ENCODE assay signal across 20 cellular contexts in the genomic region with DNA sequence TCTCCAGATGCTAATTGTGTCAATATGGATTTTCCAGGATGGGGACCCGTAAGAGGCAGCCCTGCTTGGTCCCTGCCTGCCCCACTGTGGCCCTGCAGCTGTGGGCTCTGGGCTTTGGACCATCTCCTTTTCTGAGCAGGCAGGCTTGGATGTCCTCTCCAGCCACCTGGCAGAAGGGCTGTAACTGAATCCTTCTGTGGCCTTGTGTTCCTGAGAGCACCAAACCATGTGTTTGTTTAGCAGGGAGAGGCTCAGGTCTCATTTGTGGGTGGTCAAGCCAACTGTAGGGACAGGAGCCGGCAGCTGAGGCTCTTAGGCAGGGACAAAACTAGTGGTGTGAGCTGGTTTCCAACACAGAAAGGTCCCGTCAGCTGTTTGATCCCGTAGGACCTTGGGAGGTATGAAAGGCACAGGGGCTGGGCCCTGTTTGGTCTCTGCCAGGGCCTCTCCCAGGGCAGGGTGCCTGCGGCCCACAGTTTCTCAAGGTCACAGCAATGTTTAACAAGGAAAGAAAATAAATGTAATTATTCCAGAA. TPM values are rescaled to one million over a fixed set of nuclear protein-coding genes. Genes with fewer than 3 reads are reported as not detected.
DNase-seq lines count a peak whose midpoint lies in the region; ATAC-seq, FAIRE-seq and TF ChIP-seq lines count a peak whose summit lies in the region.
"Had no signal": no experiment of that assay in that cellular context is flagged by ENCODE, and none has a peak within 500 bp of the region (broad histone marks: within the 10 kb centered on the region; RNA-seq: fewer than 3 reads in every experiment).

No MANE protein-coding gene starts in this region.

- 20 to 23% methylated on average over 5 of the region's 5 CpGs for WGBS in pancreas, 2 donors

- peak; percentile 93 to 97 (median 96) for ATAC-seq in pancreas
- no peak for ATAC-seq in HG02981 (IDR thresholded peaks at IDR 0.05; ENCODE audit: unreplicated experiment)
- ATAC-seq: A549, left lung had no signal

- no peaks in the 10 kb centered on the region for H3K9me3 ChIP-seq in pancreas
- H3K9me3 ChIP-seq: A549, left lung had no signal

- H3K4me1 ChIP-seq in pancreas = peaks cover 4 to 10% (median 8%) of the 10 kb centered on the region in 3 donors
- H3K4me1 ChIP-seq: A549, left lung, neural progenitor cell had no signal

- peak overlapping the region; percentile 13 for H3K27ac ChIP-seq in caudate nucleus (ENCODE audit: low read depth, low read length)
- peak overlapping the region; percentile 51 to 80 (median 73) for H3K27ac ChIP-seq in pancreas
- H3K27ac ChIP-seq: A549, left lung, neural progenitor cell, RWPE1 had no signal

- TF ChIP-seq CTCF in pancreas (IDR thresholded peaks at IDR 0.05) = no peak

- no peaks in the 10 kb centered on the region for H3K27me3 ChIP-seq in pancreas
- H3K27me3 ChIP-seq: neural progenitor cell had no signal

- FAIRE-seq in pancreas (lab: Jason Lieb, UNC) = no peak
- FAIRE-seq: A549 had no signal

- intact Hi-C loops in pancreas (cut with DNase I) = no loop called here

- H3K4me3 ChIP-seq in pancreas = no peak overlapping the region
- H3K4me3 ChIP-seq: A549, left lung, neural progenitor cell had no signal

- DNase-seq in COLO668 (lab: John Stamatoyannopoulos, UW; ENCODE audit: unreplicated experiment) (peak; percentile 61), NCI-H2196 (lab: John Stamatoyannopoulos, UW; ENCODE audit: unreplicated experiment) (peak; percentile 82), caudate nucleus (lab: John Stamatoyannopoulos, UW) (no peak), pancreas (peak; percentile 80 to 92 (median 84)), Ammon's horn (ENCODE audit: low spot score) (no peak), cortex of kidney (lab: John Stamatoyannopoulos, UW) (no peak), NAMALWA (ENCODE audit: low spot score) (no peak)
- DNase-seq: activated CD4-positive, alpha-beta T cell treated with anti-CD3 and anti-CD28 coated beads for 1 hour; activated CD8-positive, alpha-beta memory T cell treated with anti-CD3 and anti-CD28 coated beads for 24 hours; endodermal cell; HCEC 1CT; NCI-H1417 treated with DMSO at 0.1 percent for 48 hours; stimulated activated CD4-positive, alpha-beta T cell treated with anti-CD3 and anti-CD28 coated beads, Interleukin-12 subunit alpha, Interleukin-12 subunit beta, amount 100 ng/mL, for 4 hours had no signal

- no peaks in the 10 kb centered on the region for H3K36me3 ChIP-seq in pancreas
- H3K36me3 ChIP-seq: left lung, neural progenitor cell had no signal

RNA-seq across cellular contexts. Expression of gene SEC14L5, which starts 18.5 kb away (rescaled TPM):
- total RNA-seq in pancreas = under 1 TPM; 0.22 to 0.79 (median 0.62) TPM
- under 1 TPM; 0.27 to 0.40 TPM for polyA plus RNA-seq in pancreas
- total RNA-seq: activated T-helper 1 cell treated with anti-CD3 and anti-CD28 coated beads, Interleukin-12 subunit alpha, Interleukin-12 subunit beta, Interleukin-2, Interleukin-4 antibody, amounts not matched to agents 30 ng/mL and 10 ng/mL and 1 ng/mL, durations not matched to agents 14 hours and 24 hours and 36 hours had no signal
- polyA plus RNA-seq: BJ had no signal

RNA-seq across cellular contexts. Expression of gene PPL, which starts 39.7 kb away (rescaled TPM):
- 10 to 100 TPM; 10.4 to 19.8 (median 12.9) TPM for total RNA-seq in pancreas
- 10 to 100 TPM; 15.7 to 27.2 TPM for polyA plus RNA-seq in pancreas
- total RNA-seq: activated T-helper 1 cell treated with anti-CD3 and anti-CD28 coated beads, Interleukin-12 subunit alpha, Interleukin-12 subunit beta, Interleukin-2, Interleukin-4 antibody, amounts not matched to agents 30 ng/mL and 10 ng/mL and 1 ng/mL, durations not matched to agents 14 hours and 24 hours and 36 hours had no signal

RNA-seq across cellular contexts. Expression of gene NAGPA, which starts 57.1 kb away (rescaled TPM):
- total RNA-seq in pancreas = 1 to 10 TPM; 3.7 to 7.0 (median 6.4) TPM
- 10 to 100 TPM in 1 of 2 donors, 1 to 10 TPM in 1; 8.3 to 10.0 TPM for polyA plus RNA-seq in pancreas

Comparison
In these comparisons a context has a peak if more than half of its experiments do, and no peak if none do; other contexts are left out.
1. DNase-seq: peak in COLO668 (single experiment), NCI-H2196 (single experiment) and pancreas (6 of 6); none in caudate nucleus (0 of 61), Ammon's horn (single experiment), cortex of kidney (single experiment) and NAMALWA (single experiment).